ENCODE assay signal across 15 cellular contexts in the genomic region with DNA sequence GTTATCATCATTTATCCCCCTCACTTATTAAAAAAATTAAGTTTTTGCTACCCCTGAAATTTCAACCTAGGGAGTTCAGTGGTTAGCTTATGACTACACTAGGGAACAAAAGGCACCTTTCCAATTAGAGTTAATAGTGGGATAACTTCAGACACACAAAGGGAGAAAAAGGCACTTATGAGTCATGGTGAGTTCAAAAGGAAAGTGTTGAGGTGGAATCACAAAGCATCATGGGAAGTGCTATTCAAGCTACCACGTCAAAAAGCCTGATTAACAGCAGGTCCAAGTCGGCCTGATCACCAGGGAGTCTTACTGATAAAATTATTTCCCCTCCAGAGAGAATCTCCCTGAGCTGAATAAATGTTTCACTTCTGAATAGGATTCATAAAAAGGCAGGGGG.
DNase-seq lines count a peak whose midpoint lies in the region; ATAC-seq and TF ChIP-seq lines count a peak whose summit lies in the region.
"Had no signal": no experiment of that assay in that cellular context is flagged by ENCODE, and none has a peak within 500 bp of the region (broad histone marks: within the 10 kb centered on the region; RNA-seq: fewer than 3 reads in every experiment).

No MANE protein-coding gene starts in this region.

- no peaks in the 10 kb centered on the region for H3K27me3 Mint-ChIP-seq in MCF 10A (ENCODE audit: insufficient read depth, unreplicated experiment)

- H3K79me2 ChIP-seq in mammary epithelial cell (ENCODE audit: insufficient read depth, low read length) = no peaks in the 10 kb centered on the region

- H3K4me1 Mint-ChIP-seq in MCF 10A (ENCODE audit: insufficient read depth, unreplicated experiment) = no peaks in the 10 kb centered on the region

- dilution Hi-C loops in mammary epithelial cell (cut with HindIII; ENCODE audit: low sequenced_read_pairs) = no loop called here

- in situ Hi-C loops in mammary epithelial cell (cut with MboI; ENCODE audit: low sequenced_read_pairs in 2 of 2) = no loop called here
- in situ Hi-C loops in astrocyte of the spinal cord (cut with HindIII; ENCODE audit: low sequenced_read_pairs) = no loop called here

- POLR2A ChIA-PET in MCF 10A (lab: Yijun Ruan, JAX) = interaction anchor here (1.1 kb wide), 1 partner anchor 29 kb away, joined by 3 read pairs; no protein-coding TSS in a partner anchor

- 80% methylated on average over 2 of the region's 2 CpGs for WGBS in mammary epithelial cell (ENCODE audit: low coverage, missing lambda C conversion rate)

- intact Hi-C loops in MCF 10A (cut with micrococcal nuclease) (no loop called here), mammary epithelial cell (cut with micrococcal nuclease) (loop anchor here (10.0 kb wide), 1 partner anchor 69 kb away; no protein-coding TSS in a partner anchor), upper lobe of right lung (cut with DNase I) (no loop called here), head of caudate nucleus (cut with DNase I) (no loop called here)

- H3K27ac ChIP-seq in mammary epithelial cell (ENCODE audit: insufficient read depth, low read depth, low read length) = no peak overlapping the region
- no peak overlapping the region for H3K27ac ChIP-seq in foreskin keratinocyte
- H3K27ac ChIP-seq in upper lobe of right lung = no peak overlapping the region
- H3K27ac ChIP-seq: 22Rv1; BLaER1 treated with 17β-estradiol and CSF1 and Interleukin-3, amounts not matched to agents 10 nM and 100 nM had no signal

- no peak overlapping the region for H3K27ac Mint-ChIP-seq in MCF 10A (ENCODE audit: low read depth, unreplicated experiment)

- no peaks in the 10 kb centered on the region for H3K36me3 Mint-ChIP-seq in MCF 10A (ENCODE audit: insufficient read depth, unreplicated experiment)

- DNase-seq in MCF 10A (ENCODE audit: unreplicated experiment) (peak; percentile 5), mammary epithelial cell (no peak), astrocyte of the spinal cord (ENCODE audit: low read depth, low spot score) (peak; percentile 34), foreskin keratinocyte (peak; percentile 17 to 60), upper lobe of right lung (no peak), head of caudate nucleus (no peak), COLO829 (ENCODE audit: low spot score) (no peak), SIG-M5 (lab: John Stamatoyannopoulos, UW) (no peak)
- DNase-seq: DMS 273 treated with DMSO at 0.1 percent for 48 hours, NCI-H1048, NCI-H2227 treated with DMSO at 0.1 percent for 48 hours, NCI-H526 treated with DMSO at 0.1 percent for 48 hours had no signal

- no peak overlapping the region for H3K4me3 Mint-ChIP-seq in MCF 10A (ENCODE audit: unreplicated experiment)

- no peak overlapping the region for H2AFZ ChIP-seq in mammary epithelial cell (ENCODE audit: low read depth, low read length)

- H3K9me3 Mint-ChIP-seq in MCF 10A (ENCODE audit: unreplicated experiment) = no peaks in the 10 kb centered on the region

- H3K36me3 ChIP-seq in mammary epithelial cell (ENCODE audit: insufficient read depth, low read length) (no peaks in the 10 kb centered on the region), upper lobe of right lung (no peaks in the 10 kb centered on the region)
- H3K36me3 ChIP-seq: BLaER1 treated with 17β-estradiol and CSF1 and Interleukin-3, amounts not matched to agents 10 nM and 100 nM had no signal

- H3K27me3 ChIP-seq in mammary epithelial cell (ENCODE audit: insufficient read depth, low read length) = no peaks in the 10 kb centered on the region
- H3K27me3 ChIP-seq in foreskin keratinocyte = no peaks in the 10 kb centered on the region
- no peaks in the 10 kb centered on the region for H3K27me3 ChIP-seq in upper lobe of right lung
- H3K27me3 ChIP-seq: BLaER1 treated with 17β-estradiol and CSF1 and Interleukin-3, amounts not matched to agents 10 nM and 100 nM had no signal

- H3K9me3 ChIP-seq in mammary epithelial cell (replicated peaks; ENCODE audit: insufficient read depth, low read length) (no peaks in the 10 kb centered on the region), upper lobe of right lung (no peaks in the 10 kb centered on the region)

- ATAC-seq in foreskin keratinocyte (peak; percentile 35), upper lobe of right lung (no peak)
- ATAC-seq: GM12878 had no signal

- BruUV-seq in MCF 10A (replicated peaks; lab: Mats Ljungman, UMichigan) (no TSS peak), mammary epithelial cell (replicated peaks; lab: Mats Ljungman, UMichigan) (no TSS peak)

- H4K20me1 ChIP-seq in mammary epithelial cell (ENCODE audit: insufficient read depth, low read length) = no peaks in the 10 kb centered on the region
- H4K20me1 ChIP-seq: BLaER1 treated with 17β-estradiol and CSF1 and Interleukin-3, amounts not matched to agents 10 nM and 100 nM had no signal

- TF ChIP-seq CTCF in MCF 10A (IDR thresholded peaks at IDR 0.05; ENCODE audit: unreplicated experiment) (no peak), mammary epithelial cell (conservative IDR thresholded peaks at IDR 0.05 in 1 of 2, IDR thresholded peaks at IDR 0.05 in 1 of 2; ENCODE audit: extremely low read depth in 1 of 2, insufficient read depth in 1 of 2, low read depth in 1 of 2, low read length in 2 of 2) (no peak), astrocyte of the spinal cord (IDR thresholded peaks at IDR 0.05; ENCODE audit: low read depth, low read length) (no peak), foreskin keratinocyte (conservative IDR thresholded peaks at IDR 0.05) (no peak), upper lobe of right lung (IDR thresholded peaks at IDR 0.05) (no peak)

- H3K4me3 ChIP-seq in mammary epithelial cell (replicated peaks in 1 of 3; ENCODE audit: insufficient read depth in 1 of 3, low read depth in 2 of 3, low read length in 3 of 3) = no peak overlapping the region
- H3K4me3 ChIP-seq in astrocyte of the spinal cord (ENCODE audit: low read depth, low read length) = no peak overlapping the region
- H3K4me3 ChIP-seq in upper lobe of right lung = no peak overlapping the region
- H3K4me3 ChIP-seq: BLaER1 treated with 17β-estradiol and CSF1 and Interleukin-3, amounts not matched to agents 10 nM and 100 nM; GM12878 had no signal

- H3K4me1 ChIP-seq in mammary epithelial cell (ENCODE audit: insufficient read depth, low read length) (no peaks in the 10 kb centered on the region), foreskin keratinocyte (no peaks in the 10 kb centered on the region), upper lobe of right lung (no peaks in the 10 kb centered on the region)
- H3K4me1 ChIP-seq: BLaER1 treated with 17β-estradiol and CSF1 and Interleukin-3, amounts not matched to agents 10 nM and 100 nM had no signal

- H3K9ac ChIP-seq in mammary epithelial cell (ENCODE audit: insufficient read depth, low read length) = no peak overlapping the region
- H3K9ac ChIP-seq: BLaER1 treated with 17β-estradiol and CSF1 and Interleukin-3, amounts not matched to agents 10 nM and 100 nM had no signal

- no peak overlapping the region for H3K4me2 ChIP-seq in mammary epithelial cell (ENCODE audit: insufficient read depth, low read depth, low read length)
- H3K4me2 ChIP-seq: BLaER1 treated with 17β-estradiol and CSF1 and Interleukin-3, amounts not matched to agents 10 nM and 100 nM had no signal

- CTCF ChIA-PET in MCF 10A (lab: Yijun Ruan, JAX) (interaction anchor here (0.5 to 1.9 kb wide), 14 partner anchors 7 to 782 kb away, joined by 3 to 11 read pairs (median 3); no protein-coding TSS in a partner anchor), mammary epithelial cell (lab: Charles Lee; ENCODE audit: low non-redundant PET) (no interaction called here)

Comparison
In these comparisons a context has a peak if more than half of its experiments do, and no peak if none do; other contexts are left out.
1. DNase-seq: peak in MCF 10A (single experiment), astrocyte of the spinal cord (single experiment) and foreskin keratinocyte (2 of 2); none in mammary epithelial cell (single experiment), upper lobe of right lung (single experiment), head of caudate nucleus (0 of 42), COLO829 (single experiment) and SIG-M5 (single experiment).